In the genomic region with DNA sequence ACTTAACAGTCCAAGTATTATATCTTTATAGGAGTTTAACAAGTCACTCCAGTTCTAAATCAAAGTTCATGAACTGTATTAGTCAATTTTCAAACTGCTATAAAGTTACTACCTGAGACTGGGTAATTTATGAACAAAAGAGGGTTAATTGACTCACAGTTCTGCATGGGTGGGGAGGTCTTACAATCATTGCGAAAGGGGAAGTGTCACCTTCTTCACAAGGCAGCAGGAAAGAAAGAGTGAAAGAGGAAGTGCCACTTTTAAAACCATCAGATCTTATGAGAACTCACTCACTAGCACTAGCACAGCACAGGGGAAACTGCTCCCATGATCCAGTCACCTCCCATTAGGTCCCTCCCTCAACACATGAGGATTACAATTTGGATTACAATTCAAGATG, we compare ENCODE assay signal across 8 cellular contexts.
DNase-seq lines count a peak whose midpoint lies in the region; ATAC-seq and TF ChIP-seq lines count a peak whose summit lies in the region.

No MANE protein-coding gene starts in this region.

- H3K4me3 ChIP-seq in GM23338, result no peak overlapping the region

- H3K27ac Mint-ChIP-seq in GM23338 (no peak overlapping the region), immature natural killer cell (peak overlapping the region; percentile 70 to 88 (median 81))

- H2AFZ ChIP-seq in GM23338, result no peak overlapping the region

- no peak for TF ChIP-seq CTCF in GM23338 (conservative IDR thresholded peaks at IDR 0.05; ENCODE audit: low read depth in 2 of 2)

- no peaks in the 10 kb centered on the region for H3K79me2 ChIP-seq in GM23338 (replicated peaks; ENCODE audit: insufficient read depth)

- peaks cover 29% of the 10 kb centered on the region for H3K9me3 Mint-ChIP-seq in GM23338
- peaks cover 9 to 20% (median 18%) of the 10 kb centered on the region in 6 donors for H3K9me3 Mint-ChIP-seq in immature natural killer cell

- H3K36me3 Mint-ChIP-seq in GM23338 (ENCODE audit: low read depth) (peaks cover 16% of the 10 kb centered on the region), immature natural killer cell (peaks cover 4 to 19% (median 11%) of the 10 kb centered on the region in 3 donors)

- H3K27ac ChIP-seq in GM23338 (ENCODE audit: low read depth), result no peak overlapping the region
- no peak overlapping the region for H3K27ac ChIP-seq in caudate nucleus (ENCODE audit: low read depth, low read length)

- no peaks in the 10 kb centered on the region for H3K36me3 ChIP-seq in GM23338 (ENCODE audit: insufficient read depth)

- H3K4me1 Mint-ChIP-seq in GM23338 (no peaks in the 10 kb centered on the region), immature natural killer cell (peaks cover 21 to 28% of the 10 kb centered on the region in 2 donors)

- ATAC-seq in GM18511 (IDR thresholded peaks at IDR 0.05; ENCODE audit: unreplicated experiment) (peak; percentile 100), GM23338 (no peak)

- H3F3A ChIP-seq in GM23338 (replicated peaks; ENCODE audit: low read depth), result no peaks in the 10 kb centered on the region

- H4K20me1 ChIP-seq in GM23338 (replicated peaks; ENCODE audit: insufficient read depth), result no peaks in the 10 kb centered on the region

- no peak overlapping the region for H3K4me2 ChIP-seq in GM23338

- peaks cover 10% of the 10 kb centered on the region; the same call in 1 of the 2 replicates for H3K9me2 ChIP-seq in GM23338 (ENCODE audit: insufficient read depth)

- no peaks in the 10 kb centered on the region for H3K27me3 ChIP-seq in GM23338 (ENCODE audit: insufficient read depth)

- DNase-seq in GM23338 (ENCODE audit: low spot score) (peak; percentile 5), Kasumi-1 (lab: John Stamatoyannopoulos, UW) (peak; percentile 92 to 93), immature natural killer cell (peak; percentile 42 to 59 (median 46)), islet precursor cell (no peak), DMS153 (lab: John Stamatoyannopoulos, UW) (no peak), kidney glomerular epithelial cell (lab: John Stamatoyannopoulos, UW) (no peak), caudate nucleus (lab: John Stamatoyannopoulos, UW) (no peak)

- H3K4me1 ChIP-seq in GM23338 (ENCODE audit: insufficient read depth), result no peaks in the 10 kb centered on the region

- H3K4me3 Mint-ChIP-seq in GM23338 (no peak overlapping the region), immature natural killer cell (peak overlapping the region; percentile 29 to 72 (median 31))

- no peaks in the 10 kb centered on the region for H3K27me3 Mint-ChIP-seq in GM23338 (ENCODE audit: insufficient read depth, low read depth, poor library complexity)
- peaks cover 0 to 7% (median 5%) of the 10 kb centered on the region in 3 donors for H3K27me3 Mint-ChIP-seq in immature natural killer cell (ENCODE audit: low read depth in 3 of 3)

TF ChIP-seq in GM23338, 12 proteins besides CTCF, POLR2A, EP300 and RAD21 (continues in another document):
- TF ChIP-seq POLR2AphosphoS5 (IDR thresholded peaks at IDR 0.05; ENCODE audit: low read depth) (no peak), NANOG (IDR thresholded peaks at IDR 0.05; ENCODE audit: borderline replicate concordance) (no peak), ZNF331 (CRISPR knock-in tag; IDR thresholded peaks at IDR 0.05; ENCODE audit: low read depth) (no peak), JUNB (IDR thresholded peaks at IDR 0.05; ENCODE audit: unreplicated experiment) (no peak), STAT1 (IDR thresholded peaks at IDR 0.05; ENCODE audit: unreplicated experiment) (no peak), CREB1 (CRISPR knock-in tag; IDR thresholded peaks at IDR 0.05; ENCODE audit: low read depth) (no peak), EZH2 (IDR thresholded peaks at IDR 0.05; ENCODE audit: low read depth, unreplicated experiment) (no peak), ZNF114 (CRISPR knock-in tag; IDR thresholded peaks at IDR 0.05) (no peak)
- TF ChIP-seq, protein P1, sequence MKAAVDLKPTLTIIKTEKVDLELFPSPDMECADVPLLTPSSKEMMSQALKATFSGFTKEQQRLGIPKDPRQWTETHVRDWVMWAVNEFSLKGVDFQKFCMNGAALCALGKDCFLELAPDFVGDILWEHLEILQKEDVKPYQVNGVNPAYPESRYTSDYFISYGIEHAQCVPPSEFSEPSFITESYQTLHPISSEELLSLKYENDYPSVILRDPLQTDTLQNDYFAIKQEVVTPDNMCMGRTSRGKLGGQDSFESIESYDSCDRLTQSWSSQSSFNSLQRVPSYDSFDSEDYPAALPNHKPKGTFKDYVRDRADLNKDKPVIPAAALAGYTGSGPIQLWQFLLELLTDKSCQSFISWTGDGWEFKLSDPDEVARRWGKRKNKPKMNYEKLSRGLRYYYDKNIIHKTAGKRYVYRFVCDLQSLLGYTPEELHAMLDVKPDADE (IDR thresholded peaks at IDR 0.05), result no peak
- TF ChIP-seq, protein P2, sequence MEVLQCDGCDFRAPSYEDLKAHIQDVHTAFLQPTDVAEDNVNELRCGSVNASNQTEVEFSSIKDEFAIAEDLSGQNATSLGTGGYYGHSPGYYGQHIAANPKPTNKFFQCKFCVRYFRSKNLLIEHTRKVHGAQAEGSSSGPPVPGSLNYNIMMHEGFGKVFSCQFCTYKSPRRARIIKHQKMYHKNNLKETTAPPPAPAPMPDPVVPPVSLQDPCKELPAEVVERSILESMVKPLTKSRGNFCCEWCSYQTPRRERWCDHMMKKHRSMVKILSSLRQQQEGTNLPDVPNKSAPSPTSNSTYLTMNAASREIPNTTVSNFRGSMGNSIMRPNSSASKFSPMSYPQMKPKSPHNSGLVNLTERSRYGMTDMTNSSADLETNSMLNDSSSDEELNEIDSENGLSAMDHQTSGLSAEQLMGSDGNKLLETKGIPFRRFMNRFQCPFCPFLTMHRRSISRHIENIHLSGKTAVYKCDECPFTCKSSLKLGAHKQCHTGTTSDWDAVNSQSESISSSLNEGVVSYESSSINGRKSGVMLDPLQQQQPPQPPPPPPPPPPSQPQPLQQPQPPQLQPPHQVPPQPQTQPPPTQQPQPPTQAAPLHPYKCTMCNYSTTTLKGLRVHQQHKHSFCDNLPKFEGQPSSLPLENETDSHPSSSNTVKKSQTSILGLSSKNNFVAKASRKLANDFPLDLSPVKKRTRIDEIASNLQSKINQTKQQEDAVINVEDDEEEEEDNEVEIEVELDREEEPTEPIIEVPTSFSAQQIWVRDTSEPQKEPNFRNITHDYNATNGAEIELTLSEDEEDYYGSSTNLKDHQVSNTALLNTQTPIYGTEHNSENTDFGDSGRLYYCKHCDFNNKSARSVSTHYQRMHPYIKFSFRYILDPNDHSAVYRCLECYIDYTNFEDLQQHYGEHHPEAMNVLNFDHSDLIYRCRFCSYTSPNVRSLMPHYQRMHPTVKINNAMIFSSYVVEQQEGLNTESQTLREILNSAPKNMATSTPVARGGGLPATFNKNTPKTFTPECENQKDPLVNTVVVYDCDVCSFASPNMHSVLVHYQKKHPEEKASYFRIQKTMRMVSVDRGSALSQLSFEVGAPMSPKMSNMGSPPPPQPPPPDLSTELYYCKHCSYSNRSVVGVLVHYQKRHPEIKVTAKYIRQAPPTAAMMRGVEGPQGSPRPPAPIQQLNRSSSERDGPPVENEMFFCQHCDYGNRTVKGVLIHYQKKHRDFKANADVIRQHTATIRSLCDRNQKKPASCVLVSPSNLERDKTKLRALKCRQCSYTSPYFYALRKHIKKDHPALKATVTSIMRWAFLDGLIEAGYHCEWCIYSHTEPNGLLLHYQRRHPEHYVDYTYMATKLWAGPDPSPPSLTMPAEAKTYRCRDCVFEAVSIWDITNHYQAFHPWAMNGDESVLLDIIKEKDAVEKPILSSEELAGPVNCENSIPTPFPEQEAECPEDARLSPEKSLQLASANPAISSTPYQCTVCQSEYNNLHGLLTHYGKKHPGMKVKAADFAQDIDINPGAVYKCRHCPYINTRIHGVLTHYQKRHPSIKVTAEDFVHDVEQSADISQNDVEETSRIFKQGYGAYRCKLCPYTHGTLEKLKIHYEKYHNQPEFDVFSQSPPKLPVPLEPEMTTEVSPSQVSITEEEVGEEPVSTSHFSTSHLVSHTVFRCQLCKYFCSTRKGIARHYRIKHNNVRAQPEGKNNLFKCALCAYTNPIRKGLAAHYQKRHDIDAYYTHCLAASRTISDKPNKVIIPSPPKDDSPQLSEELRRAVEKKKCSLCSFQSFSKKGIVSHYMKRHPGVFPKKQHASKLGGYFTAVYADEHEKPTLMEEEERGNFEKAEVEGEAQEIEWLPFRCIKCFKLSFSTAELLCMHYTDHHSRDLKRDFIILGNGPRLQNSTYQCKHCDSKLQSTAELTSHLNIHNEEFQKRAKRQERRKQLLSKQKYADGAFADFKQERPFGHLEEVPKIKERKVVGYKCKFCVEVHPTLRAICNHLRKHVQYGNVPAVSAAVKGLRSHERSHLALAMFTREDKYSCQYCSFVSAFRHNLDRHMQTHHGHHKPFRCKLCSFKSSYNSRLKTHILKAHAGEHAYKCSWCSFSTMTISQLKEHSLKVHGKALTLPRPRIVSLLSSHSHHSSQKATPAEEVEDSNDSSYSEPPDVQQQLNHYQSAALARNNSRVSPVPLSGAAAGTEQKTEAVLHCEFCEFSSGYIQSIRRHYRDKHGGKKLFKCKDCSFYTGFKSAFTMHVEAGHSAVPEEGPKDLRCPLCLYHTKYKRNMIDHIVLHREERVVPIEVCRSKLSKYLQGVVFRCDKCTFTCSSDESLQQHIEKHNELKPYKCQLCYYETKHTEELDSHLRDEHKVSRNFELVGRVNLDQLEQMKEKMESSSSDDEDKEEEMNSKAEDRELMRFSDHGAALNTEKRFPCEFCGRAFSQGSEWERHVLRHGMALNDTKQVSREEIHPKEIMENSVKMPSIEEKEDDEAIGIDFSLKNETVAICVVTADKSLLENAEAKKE (CRISPR knock-in tag; IDR thresholded peaks at IDR 0.05), result no peak

Comparison
In these comparisons a context has a peak if more than half of its experiments do, and no peak if none do; other contexts are left out.
1. DNase-seq: peak in GM23338 (single experiment), Kasumi-1 (2 of 2) and immature natural killer cell (3 of 3); none in islet precursor cell (single experiment), DMS153 (single experiment), kidney glomerular epithelial cell (single experiment) and caudate nucleus (0 of 61).